In the genomic region with DNA sequence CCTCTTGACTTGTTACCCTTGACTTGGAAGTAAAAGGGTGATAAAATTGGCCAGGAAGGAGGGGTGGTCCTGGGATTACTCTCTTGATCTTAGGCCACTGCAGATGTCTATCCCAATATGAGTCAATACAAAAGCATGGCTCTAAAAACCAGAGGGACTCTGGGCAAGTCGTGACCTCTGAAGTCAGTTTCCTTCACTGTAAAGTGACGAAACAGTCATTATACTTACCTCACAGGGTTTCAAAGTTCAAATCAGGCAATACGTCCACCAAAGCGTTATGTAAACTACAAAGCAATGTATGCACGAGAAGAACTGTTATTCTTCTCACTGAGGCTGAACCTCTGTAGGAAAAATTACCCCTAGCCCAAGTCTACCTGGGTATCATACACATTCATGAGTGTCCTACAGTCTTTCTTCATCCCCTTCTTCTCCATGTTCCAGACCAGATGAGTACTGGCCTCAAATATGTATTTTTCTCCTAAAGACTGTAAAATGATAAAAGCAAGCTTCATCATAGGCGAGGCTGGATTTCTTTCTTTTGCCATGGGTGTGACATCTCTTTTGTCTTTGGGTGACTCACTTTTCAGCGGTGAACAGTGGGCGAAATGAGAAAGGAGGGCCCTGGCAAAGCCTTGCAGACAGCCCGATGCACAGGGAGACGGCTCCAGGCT, we compare ENCODE assay signal across 12 cellular contexts. TPM values are rescaled to one million over a fixed set of nuclear protein-coding genes. Genes with fewer than 3 reads are reported as not detected.
DNase-seq lines count a peak whose midpoint lies in the region; ATAC-seq and TF ChIP-seq lines count a peak whose summit lies in the region.
"Had no signal": no experiment of that assay in that cellular context is flagged by ENCODE, and none has a peak within 500 bp of the region (broad histone marks: within the 10 kb centered on the region; RNA-seq: fewer than 3 reads in every experiment).

No MANE protein-coding gene starts in this region.

- ATAC-seq in HG02885 (IDR thresholded peaks at IDR 0.05; ENCODE audit: poor library complexity, unreplicated experiment): no peak

- H3K36me3 ChIP-seq in adipocyte (ENCODE audit: control insufficient read depth, insufficient read depth, low read length, severe bottlenecking): peaks cover 65% of the 10 kb centered on the region

- H3K4me3 ChIP-seq in adipocyte (ENCODE audit: low read length) (no peak overlapping the region), fibroblast of mammary gland (ENCODE audit: control insufficient read depth, low read depth, low read length) (no peak overlapping the region), skeletal muscle cell (ENCODE audit: low read depth, low read length) (no peak overlapping the region)
- H3K4me3 ChIP-seq: MG63 had no signal

- H3K9me3 ChIP-seq in adipocyte (ENCODE audit: control insufficient read depth, low read length): no peaks in the 10 kb centered on the region
- H3K9me3 ChIP-seq: MG63 had no signal

- DNase-seq in HT1080 (ENCODE audit: low read depth) (peak; percentile 59), adipocyte (ENCODE audit: low read depth) (no peak), fibroblast of mammary gland (ENCODE audit: low read depth) (peak; percentile 91), skeletal muscle cell (ENCODE audit: low read depth) (peak; percentile 17), hippocampal formation (lab: John Stamatoyannopoulos, UW) (no peak)
- DNase-seq in stimulated activated CD4-positive, alpha-beta T cell treated with anti-CD3 and anti-CD28 coated beads, Interleukin-4, amount 100 ng/mL, for 24 hours: no peak
- DNase-seq in activated effector memory CD4-positive, alpha-beta T cell treated with anti-CD3 and anti-CD28 coated beads, Interleukin-2, amount 50 U/mL, for 16 hours: no peak
- DNase-seq: activated CD4-positive, alpha-beta T cell treated with anti-CD3 and anti-CD28 coated beads, Interleukin-2, amount 50 U/mL, for 4 hours; CD4-positive, CD25-positive, alpha-beta regulatory T cell; MG63; Right ventricle myocardium superior had no signal

- H3K9ac ChIP-seq in adipocyte (ENCODE audit: low read length): peak overlapping the region; percentile 5

- no peaks in the 10 kb centered on the region for H3K27me3 ChIP-seq in adipocyte (replicated peaks; ENCODE audit: control insufficient read depth, insufficient read depth, low read length)
- H3K27me3 ChIP-seq: MG63 had no signal

- TF ChIP-seq CTCF in fibroblast of mammary gland (conservative IDR thresholded peaks at IDR 0.05; ENCODE audit: control insufficient read depth, insufficient read depth, low read depth, low read length): no peak

- H3K4me1 ChIP-seq in adipocyte (ENCODE audit: control insufficient read depth, insufficient read depth, low read length): peaks cover 22% of the 10 kb centered on the region

RNA-seq across cellular contexts. Expression of a gene that starts 34.5 kb away (rescaled TPM):
- not detected in 2 replicates for total RNA-seq in HT1080 (2014; rRNA removed; shearing (Covaris generic))
- polyA plus RNA-seq in HT1080 (2015; cell fraction: cytosol; rRNA removed): not detected in 2 replicates
- 0.62 TPM in 1 of 2 replicates, not detected in the other for polyA plus RNA-seq in HT1080 (2015; cell fraction: nucleus; rRNA removed)
- polyA plus RNA-seq: CD4-positive, CD25-positive, alpha-beta regulatory T cell had no signal

Comparison
In these comparisons a context has a peak if more than half of its experiments do, and no peak if none do; other contexts are left out.
1. DNase-seq: peak in HT1080 (single experiment), fibroblast of mammary gland (single experiment) and skeletal muscle cell (single experiment); none in adipocyte (single experiment), stimulated activated CD4-positive, alpha-beta T cell treated with anti-CD3 and anti-CD28 coated beads, Interleukin-4, amount 100 ng/mL, for 24 hours (single experiment), hippocampal formation (0 of 2) and activated effector memory CD4-positive, alpha-beta T cell treated with anti-CD3 and anti-CD28 coated beads, Interleukin-2, amount 50 U/mL, for 16 hours (single experiment).